Comparison of ENCODE assay signal across 17 cellular contexts in genomic region chr1:58549231-58549958, GRCh38. TPM values are rescaled to one million over a fixed set of nuclear protein-coding genes. Genes with fewer than 3 reads are reported as not detected.
"Had no signal": no experiment of that assay in that cellular context is flagged by ENCODE, and none has a peak within 500 bp of the region (broad histone marks: within the 10 kb centered on the region; RNA-seq: fewer than 3 reads in every experiment).

No MANE protein-coding gene starts in this region.

- H3K4me3 Mint-ChIP-seq: activated CD8-positive, alpha-beta T cell treated with anti-CD3 and anti-CD28 coated beads for 36 hours; activated naive CD4-positive, alpha-beta T cell treated with anti-CD3 and anti-CD28 coated beads for 36 hours; activated T-helper 1 cell treated with anti-CD3 and anti-CD28 coated beads, Interleukin-12 subunit alpha, Interleukin-12 subunit beta, Interleukin-2, Interleukin-4 antibody, amounts not matched to agents 30 ng/mL and 10 ng/mL and 1 ng/mL, durations not matched to agents 14 hours and 24 hours and 36 hours; naive thymus-derived CD8-positive, alpha-beta T cell had no signal

- H3K9me3 ChIP-seq: colonic mucosa, mucosa of descending colon, thyroid gland, vagina had no signal

- H3K36me3 ChIP-seq: colonic mucosa, thyroid gland, vagina had no signal

- H3K27ac Mint-ChIP-seq: activated CD8-positive, alpha-beta T cell treated with anti-CD3 and anti-CD28 coated beads for 36 hours; activated naive CD4-positive, alpha-beta T cell treated with anti-CD3 and anti-CD28 coated beads for 36 hours; activated T-helper 1 cell treated with anti-CD3 and anti-CD28 coated beads, Interleukin-12 subunit alpha, Interleukin-12 subunit beta, Interleukin-2, Interleukin-4 antibody, amounts not matched to agents 30 ng/mL and 10 ng/mL and 1 ng/mL, durations not matched to agents 14 hours and 24 hours and 36 hours had no signal

- H3K9me3 Mint-ChIP-seq: activated CD8-positive, alpha-beta T cell treated with anti-CD3 and anti-CD28 coated beads for 36 hours; activated naive CD4-positive, alpha-beta T cell treated with anti-CD3 and anti-CD28 coated beads for 36 hours; activated T-helper 1 cell treated with anti-CD3 and anti-CD28 coated beads, Interleukin-12 subunit alpha, Interleukin-12 subunit beta, Interleukin-2, Interleukin-4 antibody, amounts not matched to agents 30 ng/mL and 10 ng/mL and 1 ng/mL, durations not matched to agents 14 hours and 24 hours and 36 hours; naive thymus-derived CD8-positive, alpha-beta T cell had no signal

- H3K4me1 ChIP-seq: colonic mucosa had no signal

- DNase-seq: activated CD4-positive, alpha-beta T cell treated with anti-CD3 and anti-CD28 coated beads for 4 hours; activated CD8-positive, alpha-beta memory T cell treated with anti-CD3 and anti-CD28 coated beads, Interleukin-2, amount 50 U/mL, for 48 hours; activated CD8-positive, alpha-beta T cell treated with anti-CD3 and anti-CD28 coated beads for 36 hours; activated naive CD4-positive, alpha-beta T cell treated with anti-CD3 and anti-CD28 coated beads for 36 hours; caudate nucleus; colonic mucosa; foreskin melanocyte; head of caudate nucleus; left colon; mucosa of descending colon; naive thymus-derived CD8-positive, alpha-beta T cell; retina; small intestine; thyroid gland had no signal

- ATAC-seq: activated CD8-positive, alpha-beta T cell treated with anti-CD3 and anti-CD28 coated beads for 36 hours; left colon; mucosa of descending colon; naive thymus-derived CD8-positive, alpha-beta T cell had no signal

- H3K27me3 ChIP-seq: colonic mucosa, thyroid gland, vagina had no signal

- FAIRE-seq: endothelial cell of umbilical vein, small intestine had no signal

- H3K27ac ChIP-seq: colonic mucosa, thyroid gland, vagina had no signal

- H3K4me3 ChIP-seq: colonic mucosa, mucosa of descending colon, thyroid gland, vagina had no signal

RNA-seq across cellular contexts. Expression of gene TACSTD2, which starts 27.7 kb away (rescaled TPM):
- total RNA-seq: activated naive CD4-positive, alpha-beta T cell treated with anti-CD3 and anti-CD28 coated beads for 36 hours; activated T-helper 1 cell treated with anti-CD3 and anti-CD28 coated beads, Interleukin-12 subunit alpha, Interleukin-12 subunit beta, Interleukin-2, Interleukin-4 antibody, amounts not matched to agents 30 ng/mL and 10 ng/mL and 1 ng/mL, durations not matched to agents 14 hours and 24 hours and 36 hours; naive thymus-derived CD8-positive, alpha-beta T cell had no signal
- polyA plus RNA-seq: naive thymus-derived CD8-positive, alpha-beta T cell had no signal
